Comparison of ENCODE assay signal across 11 cellular contexts in genomic region chr4:38503689-38504395, GRCh38.
DNase-seq lines count a peak whose midpoint lies in the region; ATAC-seq and TF ChIP-seq lines count a peak whose summit lies in the region.
"Had no signal": no experiment of that assay in that cellular context is flagged by ENCODE, and none has a peak within 500 bp of the region (broad histone marks: within the 10 kb centered on the region; RNA-seq: fewer than 3 reads in every experiment).

No MANE protein-coding gene starts in this region.

- no peaks in the 10 kb centered on the region for H3K9me3 Mint-ChIP-seq in activated CD8-positive, alpha-beta memory T cell treated with anti-CD3 and anti-CD28 coated beads, Interleukin-2, amount 10 ng/mL, durations not matched to agents 7 days and 5 days (ENCODE audit: low read depth)

- no TSS peak for BruUV-seq in PC-3 (replicated peaks; lab: Mats Ljungman, UMichigan)

- H3K79me2 ChIP-seq in PC-3 (ENCODE audit: low read length) = no peaks in the 10 kb centered on the region

- no peak for DNase-seq in activated CD8-positive, alpha-beta memory T cell treated with anti-CD3 and anti-CD28 coated beads, Interleukin-2, amount 10 ng/mL, durations not matched to agents 7 days and 5 days
- no peak for DNase-seq in activated CD8-positive, alpha-beta memory T cell treated with anti-CD3 and anti-CD28 coated beads, Interleukin-2, amount 50 U/mL, for 4 hours
- DNase-seq in stimulated activated naive CD8-positive, alpha-beta T cell treated with anti-CD3 and anti-CD28 coated beads, Interleukin-15, Interleukin-2, amounts not matched to agents 100 U/mL and 50 U/mL, for 24 hours = no peak
- no peak for DNase-seq in T1000 (lab: John Stamatoyannopoulos, UW)
- no peak for DNase-seq in PC-3
- DNase-seq in NK-92 (lab: John Stamatoyannopoulos, UW; ENCODE audit: unreplicated experiment) = no peak
- DNase-seq: heart right ventricle, mammary epithelial cell, NCI-H446 had no signal

- no peak overlapping the region for H3K4me2 ChIP-seq in PC-3 (ENCODE audit: low read length)

- H3K27ac ChIP-seq in PC-3 (ENCODE audit: low read length) = no peak overlapping the region
- H3K27ac ChIP-seq: heart right ventricle had no signal

- CTCF ChIA-PET in activated CD8-positive, alpha-beta memory T cell treated with anti-CD3 and anti-CD28 coated beads, Interleukin-2, amount 10 ng/mL, durations not matched to agents 7 days and 5 days (lab: Charles Lee) = interaction anchor here (1.5 kb wide), 1 partner anchor 324 kb away, joined by 4 read pairs; no protein-coding TSS in a partner anchor
- CTCF ChIA-PET in PC-3 (lab: Charles Lee) = no interaction called here

- H3K9ac ChIP-seq in PC-3 (ENCODE audit: low read length) = no peak overlapping the region

- H4K20me1 ChIP-seq in PC-3 (ENCODE audit: low read length) = no peaks in the 10 kb centered on the region

- H3K27ac Mint-ChIP-seq in activated CD8-positive, alpha-beta memory T cell treated with anti-CD3 and anti-CD28 coated beads, Interleukin-2, amount 10 ng/mL, durations not matched to agents 7 days and 5 days = peak overlapping the region; percentile 38

- intact Hi-C loops in PC-3 (cut with micrococcal nuclease) = no loop called here

- H3F3A ChIP-seq in PC-3 (ENCODE audit: low read length, unreplicated experiment) = no peaks in the 10 kb centered on the region

- H3K27me3 ChIP-seq in PC-3 (ENCODE audit: low read length) = no peaks in the 10 kb centered on the region
- H3K27me3 ChIP-seq: heart right ventricle had no signal

- no peak for ATAC-seq in activated CD8-positive, alpha-beta memory T cell treated with anti-CD3 and anti-CD28 coated beads, Interleukin-2, amount 10 ng/mL, durations not matched to agents 7 days and 5 days
- ATAC-seq in GM21576 (IDR thresholded peaks at IDR 0.05; ENCODE audit: unreplicated experiment) (peak; percentile 93), HG03159 (IDR thresholded peaks at IDR 0.05; ENCODE audit: unreplicated experiment) (peak; percentile 92), PC-3 (no peak)
- ATAC-seq in stimulated activated naive CD8-positive, alpha-beta T cell treated with anti-CD3 and anti-CD28 coated beads, Interleukin-15, Interleukin-2, amounts not matched to agents 100 U/mL and 50 U/mL, for 24 hours = peak; percentile 52
- ATAC-seq: heart right ventricle had no signal

- H3K9me2 ChIP-seq in PC-3 (replicated peaks; ENCODE audit: low read length) = no peaks in the 10 kb centered on the region

- peaks cover 3% of the 10 kb centered on the region for H3K36me3 Mint-ChIP-seq in activated CD8-positive, alpha-beta memory T cell treated with anti-CD3 and anti-CD28 coated beads, Interleukin-2, amount 10 ng/mL, durations not matched to agents 7 days and 5 days

- POLR2A ChIA-PET in PC-3 (lab: Charles Lee; ENCODE audit: unreplicated experiment) = no interaction called here

- no peak overlapping the region for H3K4me3 Mint-ChIP-seq in activated CD8-positive, alpha-beta memory T cell treated with anti-CD3 and anti-CD28 coated beads, Interleukin-2, amount 10 ng/mL, durations not matched to agents 7 days and 5 days

- no peak for TF ChIP-seq CTCF in PC-3 (conservative IDR thresholded peaks at IDR 0.05; ENCODE audit: low read depth, low read length)

- H3K36me3 ChIP-seq in PC-3 (ENCODE audit: low read depth, low read length) = no peaks in the 10 kb centered on the region
- H3K36me3 ChIP-seq: heart right ventricle had no signal

- no peak overlapping the region for H3K4me3 ChIP-seq in PC-3 (ENCODE audit: low read length)
- H3K4me3 ChIP-seq: heart right ventricle had no signal

- H3K9me3 ChIP-seq in PC-3 (ENCODE audit: low read length) = no peaks in the 10 kb centered on the region
- H3K9me3 ChIP-seq: heart right ventricle had no signal

- H3K27me3 Mint-ChIP-seq in activated CD8-positive, alpha-beta memory T cell treated with anti-CD3 and anti-CD28 coated beads, Interleukin-2, amount 10 ng/mL, durations not matched to agents 7 days and 5 days = peaks cover 75% of the 10 kb centered on the region

- no peak overlapping the region for H2AFZ ChIP-seq in PC-3 (ENCODE audit: low read length)

- no peaks in the 10 kb centered on the region for H3K4me1 ChIP-seq in PC-3 (ENCODE audit: insufficient read depth, low read length)

- H3K4me1 Mint-ChIP-seq in activated CD8-positive, alpha-beta memory T cell treated with anti-CD3 and anti-CD28 coated beads, Interleukin-2, amount 10 ng/mL, durations not matched to agents 7 days and 5 days = peaks cover 14% of the 10 kb centered on the region

Comparison
In these comparisons a context has a peak if more than half of its experiments do, and no peak if none do; other contexts are left out.
1. ATAC-seq: peak in GM21576 (single experiment), HG03159 (single experiment) and stimulated activated naive CD8-positive, alpha-beta T cell treated with anti-CD3 and anti-CD28 coated beads, Interleukin-15, Interleukin-2, amounts not matched to agents 100 U/mL and 50 U/mL, for 24 hours (single experiment); none in activated CD8-positive, alpha-beta memory T cell treated with anti-CD3 and anti-CD28 coated beads, Interleukin-2, amount 10 ng/mL, durations not matched to agents 7 days and 5 days (single experiment) and PC-3 (single experiment).